Comparison of ENCODE assay signal across 13 cellular contexts in the genomic region with DNA sequence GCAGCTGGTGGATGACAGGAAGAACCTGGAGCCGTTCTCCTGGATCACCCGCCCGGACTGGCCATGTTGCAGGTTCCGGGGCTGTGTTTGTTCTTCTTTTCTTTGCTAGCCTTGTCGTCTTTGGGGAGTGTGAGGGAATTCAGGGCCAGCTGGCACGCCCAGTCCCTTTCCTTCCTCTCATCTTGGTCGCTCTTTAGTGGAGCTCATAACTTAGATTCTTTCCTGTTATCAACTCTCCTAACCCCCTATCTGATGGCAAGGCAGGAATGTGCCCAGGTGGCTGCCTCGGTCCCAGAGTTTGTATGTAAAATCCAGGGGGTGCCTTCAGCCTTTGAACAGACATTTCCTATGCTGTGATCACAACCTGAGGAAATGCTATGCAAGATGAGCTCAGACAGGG. TPM values are rescaled to one million over a fixed set of nuclear protein-coding genes. Genes with fewer than 3 reads are reported as not detected.
DNase-seq lines count a peak whose midpoint lies in the region; ATAC-seq and TF ChIP-seq lines count a peak whose summit lies in the region.
"Had no signal": no experiment of that assay in that cellular context is flagged by ENCODE, and none has a peak within 500 bp of the region (broad histone marks: within the 10 kb centered on the region; RNA-seq: fewer than 3 reads in every experiment).

No MANE protein-coding gene starts in this region.

- no peaks in the 10 kb centered on the region for H3K27me3 ChIP-seq in BLaER1 treated with 17β-estradiol and CSF1 and Interleukin-3, amounts not matched to agents 10 nM and 100 nM
- H3K27me3 ChIP-seq in esophagus muscularis mucosa (no peaks in the 10 kb centered on the region), mucosa of rectum (ENCODE audit: control insufficient read depth in 2 of 2, insufficient read depth in 2 of 2, low read length in 2 of 2) (no peaks in the 10 kb centered on the region)

- no peak for TF ChIP-seq EP300 in esophagus muscularis mucosa (IDR thresholded peaks at IDR 0.05)

- H3K36me3 ChIP-seq in BLaER1 treated with 17β-estradiol and CSF1 and Interleukin-3, amounts not matched to agents 10 nM and 100 nM, result no peaks in the 10 kb centered on the region
- H3K36me3 ChIP-seq in esophagus muscularis mucosa (no peaks in the 10 kb centered on the region), mucosa of rectum (ENCODE audit: control insufficient read depth in 2 of 2, insufficient read depth in 2 of 2, low read length in 2 of 2) (no peaks in the 10 kb centered on the region)
- H3K36me3 ChIP-seq: gastrocnemius medialis had no signal

- no peak for TF ChIP-seq POLR2A in esophagus muscularis mucosa (IDR thresholded peaks at IDR 0.05; ENCODE audit: low read depth)

- WGBS in esophagus muscularis mucosa, result 41% methylated on average over 8 of the region's 8 CpGs

- H3K27ac ChIP-seq in BLaER1 treated with 17β-estradiol and CSF1 and Interleukin-3, amounts not matched to agents 10 nM and 100 nM, result peak overlapping the region; percentile 63 to 98 (median 87)
- H3K27ac ChIP-seq in esophagus muscularis mucosa (replicated peaks in 1 of 4) (peak overlapping the region in 3 of 4 donors; percentile 36 to 42 (median 38)), mucosa of rectum (ENCODE audit: low read depth in 2 of 2, low read length in 2 of 2) (peak overlapping the region; percentile 29 to 59)
- H3K27ac ChIP-seq: gastrocnemius medialis had no signal

- no peak for DNase-seq in esophagus muscularis mucosa (ENCODE audit: extremely low spot score)
- no peak for DNase-seq in T-helper 2 cell
- DNase-seq in middle frontal gyrus (ENCODE audit: extremely low spot score, low spot score), result no peak
- no peak for DNase-seq in hypothalamus (lab: John Stamatoyannopoulos, UW)
- no peak for DNase-seq in DMS53 (lab: John Stamatoyannopoulos, UW)
- DNase-seq: CD8-positive, alpha-beta memory T cell; mesenchymal stem cell; NCI-H446; T-helper 17 cell had no signal

- peak overlapping the region; percentile 74 to 98 (median 87) for H3K4me2 ChIP-seq in BLaER1 treated with 17β-estradiol and CSF1 and Interleukin-3, amounts not matched to agents 10 nM and 100 nM

- H3K4me3 ChIP-seq in BLaER1 treated with 17β-estradiol and CSF1 and Interleukin-3, amounts not matched to agents 10 nM and 100 nM, result peak overlapping the region in 8 of 10 experiments; percentile 43 to 59 (median 52); a peak in 18 of 20 replicates
- H3K4me3 ChIP-seq in esophagus muscularis mucosa (no peak overlapping the region), mucosa of rectum (ENCODE audit: low read length in 2 of 2) (no peak overlapping the region)
- H3K4me3 ChIP-seq: gastrocnemius medialis had no signal

- H4K20me1 ChIP-seq in BLaER1 treated with 17β-estradiol and CSF1 and Interleukin-3, amounts not matched to agents 10 nM and 100 nM, result no peaks in the 10 kb centered on the region

- ATAC-seq in HG03196 (IDR thresholded peaks at IDR 0.05; ENCODE audit: unreplicated experiment), result peak; percentile 10
- ATAC-seq: gastrocnemius medialis, T-helper 17 cell had no signal

- intact Hi-C loops in esophagus muscularis mucosa (cut with DNase I), result no loop called here

- H3K9me3 ChIP-seq in BLaER1 treated with 17β-estradiol and CSF1 and Interleukin-3, amounts not matched to agents 10 nM and 100 nM (replicated peaks in 1 of 11), result peaks cover 0 to 30% (median 15%) of the 10 kb centered on the region in 11 experiments; a peak in 18 of 22 replicates
- peaks cover 0 to 4% (median 0%) of the 10 kb centered on the region in 4 donors for H3K9me3 ChIP-seq in esophagus muscularis mucosa
- no peaks in the 10 kb centered on the region for H3K9me3 ChIP-seq in mucosa of rectum (ENCODE audit: control insufficient read depth in 2 of 2, low read length in 2 of 2)
- H3K9me3 ChIP-seq: gastrocnemius medialis had no signal

- peaks cover 74 to 87% (median 84%) of the 10 kb centered on the region in 10 experiments for H3K4me1 ChIP-seq in BLaER1 treated with 17β-estradiol and CSF1 and Interleukin-3, amounts not matched to agents 10 nM and 100 nM
- H3K4me1 ChIP-seq in esophagus muscularis mucosa (peaks cover 0 to 15% (median 5%) of the 10 kb centered on the region in 4 donors), mucosa of rectum (ENCODE audit: control insufficient read depth in 2 of 2, insufficient read depth in 2 of 2, low read length in 2 of 2) (peaks cover 0 to 3% of the 10 kb centered on the region in 2 donors)
- H3K4me1 ChIP-seq: gastrocnemius medialis had no signal

- peak overlapping the region; percentile 57 to 93 (median 78) for H3K9ac ChIP-seq in BLaER1 treated with 17β-estradiol and CSF1 and Interleukin-3, amounts not matched to agents 10 nM and 100 nM
- no peak overlapping the region for H3K9ac ChIP-seq in mucosa of rectum (ENCODE audit: low read depth in 1 of 2, low read length in 2 of 2)

- TF ChIP-seq CTCF in esophagus muscularis mucosa (IDR thresholded peaks at IDR 0.05), result no peak

RNA-seq across cellular contexts. Expression of gene IRF8, which starts 28.8 kb away (rescaled TPM):
- total RNA-seq in esophagus muscularis mucosa, result 10 to 100 TPM in 2 of 4 donors, 1 to 10 TPM in 2; 5.1 to 12.9 (median 10.4) TPM

Comparison
In these comparisons a context has a peak if more than half of its experiments do, and no peak if none do; other contexts are left out.
1. H3K4me3 ChIP-seq: peak in BLaER1 treated with 17β-estradiol and CSF1 and Interleukin-3, amounts not matched to agents 10 nM and 100 nM (8 of 10); none in esophagus muscularis mucosa (0 of 4) and mucosa of rectum (0 of 2).
2. H3K9ac ChIP-seq: peak in BLaER1 treated with 17β-estradiol and CSF1 and Interleukin-3, amounts not matched to agents 10 nM and 100 nM (11 of 11); none in mucosa of rectum (0 of 2).
3. Peak in every context shown above with its lines, with median percentiles within 50 percentile points of each other: H3K27ac ChIP-seq.